Comparison of ENCODE assay signal across 28 cellular contexts in the genomic region with DNA sequence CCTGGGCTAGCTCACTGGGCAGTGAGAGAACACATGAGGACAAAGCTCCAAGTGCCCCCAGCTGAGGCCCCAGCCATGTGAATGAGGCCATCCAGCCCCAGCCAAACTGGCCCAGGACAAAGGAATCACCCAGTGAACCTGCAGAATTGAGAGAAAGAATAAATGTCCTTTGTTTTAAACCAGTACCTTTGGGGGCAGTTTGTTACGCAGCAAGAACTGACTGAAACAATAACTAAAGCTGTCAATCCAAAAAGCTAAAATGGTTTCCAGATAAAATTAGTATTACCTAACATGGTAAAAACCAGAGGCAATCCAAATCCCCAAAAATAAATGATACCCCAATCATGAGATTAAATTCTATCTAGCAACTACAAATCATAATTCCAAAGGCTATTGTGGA.
DNase-seq lines count a peak whose midpoint lies in the region; ATAC-seq, FAIRE-seq and TF ChIP-seq lines count a peak whose summit lies in the region.
"Had no signal": no experiment of that assay in that cellular context is flagged by ENCODE, and none has a peak within 500 bp of the region (broad histone marks: within the 10 kb centered on the region; RNA-seq: fewer than 3 reads in every experiment).

No MANE protein-coding gene starts in this region.

- peak overlapping the region; percentile 25 for H3K27ac Mint-ChIP-seq in activated CD4-positive, alpha-beta T cell treated with anti-CD3 and anti-CD28 coated beads, Interleukin-2, amount 10 ng/mL, durations not matched to agents 7 days and 5 days
- H3K27ac Mint-ChIP-seq: B cell; CD4-positive, alpha-beta T cell had no signal

- no peaks in the 10 kb centered on the region for H3K4me1 Mint-ChIP-seq in activated CD4-positive, alpha-beta T cell treated with anti-CD3 and anti-CD28 coated beads, Interleukin-2, amount 10 ng/mL, durations not matched to agents 7 days and 5 days
- H3K4me1 Mint-ChIP-seq: B cell; CD8-positive, alpha-beta memory T cell had no signal

- no peaks in the 10 kb centered on the region for H3K36me3 Mint-ChIP-seq in activated CD4-positive, alpha-beta T cell treated with anti-CD3 and anti-CD28 coated beads, Interleukin-2, amount 10 ng/mL, durations not matched to agents 7 days and 5 days (ENCODE audit: low read depth)
- H3K36me3 Mint-ChIP-seq: CD8-positive, alpha-beta memory T cell had no signal

- no peak for TF ChIP-seq RAD21 in HepG2 (CRISPR knock-in tag; IDR thresholded peaks at IDR 0.05)

- H3K4me1 ChIP-seq in HepG2 (ENCODE audit: insufficient read depth, low read length), result peaks cover 25% of the 10 kb centered on the region
- H3K4me1 ChIP-seq in right lobe of liver, result peaks cover 0 to 21% (median 8%) of the 10 kb centered on the region in 4 donors
- H3K4me1 ChIP-seq in sigmoid colon, result peaks cover 0 to 8% (median 0%) of the 10 kb centered on the region in 4 donors
- no peaks in the 10 kb centered on the region for H3K4me1 ChIP-seq in upper lobe of right lung
- no peaks in the 10 kb centered on the region for H3K4me1 ChIP-seq in prostate gland (replicated peaks)

- TF ChIP-seq EP300 in HepG2 (IDR thresholded peaks at IDR 0.05; ENCODE audit: low read depth in 2 of 2, low read length in 2 of 2) (no peak), HepG2 (CRISPR knock-in tag; IDR thresholded peaks at IDR 0.05; ENCODE audit: borderline replicate concordance) (no peak), sigmoid colon (IDR thresholded peaks at IDR 0.05) (no peak)

- H3K36me3 ChIP-seq in HepG2 (replicated peaks in 1 of 2; ENCODE audit: control insufficient read depth in 1 of 2, insufficient read depth in 2 of 2, low read length in 2 of 2) (peaks cover 16 to 49% of the 10 kb centered on the region in 2 experiments), right lobe of liver (peaks cover 5 to 38% (median 20%) of the 10 kb centered on the region in 4 donors), sigmoid colon (peaks cover 24 to 70% (median 38%) of the 10 kb centered on the region in 4 donors), upper lobe of right lung (peaks cover 44% of the 10 kb centered on the region), prostate gland (peaks cover 3 to 8% of the 10 kb centered on the region in 2 donors)

- H3K27ac ChIP-seq in HepG2 (ENCODE audit: extremely low read length, insufficient read depth, low read length) (no peak overlapping the region), right lobe of liver (no peak overlapping the region), sigmoid colon (no peak overlapping the region), upper lobe of right lung (no peak overlapping the region), prostate gland (no peak overlapping the region)
- H3K27ac ChIP-seq: 22Rv1; A549; BLaER1 treated with 17β-estradiol and CSF1 and Interleukin-3, amounts not matched to agents 10 nM and 100 nM; C4-2B had no signal

- no peak for ATAC-seq in HepG2
- no peak for ATAC-seq in right lobe of liver
- ATAC-seq in upper lobe of right lung, result no peak
- ATAC-seq in HG02678 (IDR thresholded peaks at IDR 0.05; ENCODE audit: unreplicated experiment), result no peak
- ATAC-seq: A549, GM12878 had no signal

- 100% methylated on average over 1 of the region's 1 CpG for WGBS in HepG2 (ENCODE audit: low lambda C conversion rate)
- WGBS in right lobe of liver (ENCODE audit: insufficient coverage, low coverage, low lambda C conversion rate, missing lambda C conversion rate), result 100% methylated on average over 1 of the region's 1 CpG
- WGBS in sigmoid colon, 2 donors, result 98% methylated on average over 1 of the region's 1 CpG
- WGBS in prostate gland, result 100% methylated on average over 1 of the region's 1 CpG

- no peak for TF ChIP-seq CTCF in HepG2 (CRISPR knock-in tag; IDR thresholded peaks at IDR 0.05)
- no peak for TF ChIP-seq CTCF in right lobe of liver (IDR thresholded peaks at IDR 0.05)
- no peak for TF ChIP-seq CTCF in sigmoid colon (IDR thresholded peaks at IDR 0.05)
- TF ChIP-seq CTCF in upper lobe of right lung (IDR thresholded peaks at IDR 0.05), result no peak
- no peak for TF ChIP-seq CTCF in prostate gland (IDR thresholded peaks at IDR 0.05)

- H3K27me3 Mint-ChIP-seq in activated CD4-positive, alpha-beta T cell treated with anti-CD3 and anti-CD28 coated beads, Interleukin-2, amount 10 ng/mL, durations not matched to agents 7 days and 5 days, result no peaks in the 10 kb centered on the region
- H3K27me3 Mint-ChIP-seq: CD4-positive, alpha-beta T cell; CD8-positive, alpha-beta memory T cell had no signal

- BruUV-seq in HepG2 (replicated peaks; lab: Mats Ljungman, UMichigan), result TSS peak; percentile 11

- H3K4me3 Mint-ChIP-seq in activated CD4-positive, alpha-beta T cell treated with anti-CD3 and anti-CD28 coated beads, Interleukin-2, amount 10 ng/mL, durations not matched to agents 7 days and 5 days, result no peak overlapping the region
- H3K4me3 Mint-ChIP-seq: B cell; CD4-positive, alpha-beta T cell; CD8-positive, alpha-beta memory T cell had no signal

- H3K9ac ChIP-seq in HepG2 (ENCODE audit: insufficient read depth, low read depth, low read length), result no peak overlapping the region
- H3K9ac ChIP-seq: BLaER1 treated with 17β-estradiol and CSF1 and Interleukin-3, amounts not matched to agents 10 nM and 100 nM had no signal

- H2AFZ ChIP-seq in HepG2 (ENCODE audit: low read length), result no peak overlapping the region

- intact Hi-C loops in HepG2 (cut with micrococcal nuclease; ENCODE audit: unreplicated experiment) (loop anchor here (5.0 kb wide), 1 partner anchor 258 kb away; no protein-coding TSS in a partner anchor), right lobe of liver (cut with DNase I) (no loop called here), sigmoid colon (cut with DNase I) (no loop called here), upper lobe of right lung (cut with DNase I) (no loop called here), prostate gland (cut with DNase I) (no loop called here)

- H3K4me2 ChIP-seq in HepG2 (ENCODE audit: low read depth, low read length), result no peak overlapping the region
- H3K4me2 ChIP-seq: A549; BLaER1 treated with 17β-estradiol and CSF1 and Interleukin-3, amounts not matched to agents 10 nM and 100 nM had no signal

- H3K9me3 ChIP-seq in HepG2 (ENCODE audit: low read length) (no peaks in the 10 kb centered on the region), right lobe of liver (no peaks in the 10 kb centered on the region), sigmoid colon (no peaks in the 10 kb centered on the region), upper lobe of right lung (no peaks in the 10 kb centered on the region), prostate gland (no peaks in the 10 kb centered on the region)
- H3K9me3 ChIP-seq: A549 had no signal

- no peaks in the 10 kb centered on the region for H4K20me1 ChIP-seq in HepG2 (ENCODE audit: insufficient read depth, low read length)

- in situ Hi-C loops in HepG2 (cut with HindIII; ENCODE audit: extremely low pct_ligation_motif_present, low pct_unique_long_range_greater_than_20kb), result no loop called here

- H3K79me2 ChIP-seq in HepG2 (ENCODE audit: insufficient read depth, low read length), result no peaks in the 10 kb centered on the region

- DNase-seq in activated CD4-positive, alpha-beta T cell treated with anti-CD3 and anti-CD28 coated beads, Interleukin-2, amount 10 ng/mL, durations not matched to agents 7 days and 5 days, result no peak
- no peak for DNase-seq in activated CD4-positive, alpha-beta T cell treated with anti-CD3 and anti-CD28 coated beads for 48 hours
- DNase-seq in HepG2 (ENCODE audit: low spot score) (no peak), right lobe of liver (no peak), sigmoid colon (peak; percentile 6), upper lobe of right lung (peak; percentile 6), prostate gland (ENCODE audit: low spot score) (no peak)
- DNase-seq: AML-193; CD4-positive, alpha-beta T cell; CD8-positive, alpha-beta memory T cell; COR-L47; DMS 273 treated with DMSO at 0.1 percent for 48 hours; DMS153; DMS53; DMS79; DND-41; EL; GDM1 had no signal

- TF ChIP-seq POLR2A in HepG2 (IDR thresholded peaks at IDR 0.05; ENCODE audit: insufficient read depth in 1 of 2, low read depth in 2 of 2, low read length in 2 of 2), result no peak
- TF ChIP-seq POLR2A in right lobe of liver (IDR thresholded peaks at IDR 0.05), result no peak
- no peak for TF ChIP-seq POLR2A in sigmoid colon (IDR thresholded peaks at IDR 0.05)
- TF ChIP-seq POLR2A in prostate gland (IDR thresholded peaks at IDR 0.05), result no peak

- H3K27me3 ChIP-seq in HepG2 (ENCODE audit: control insufficient read depth in 1 of 2, insufficient read depth in 2 of 2, low read length in 2 of 2) (no peaks in the 10 kb centered on the region), right lobe of liver (no peaks in the 10 kb centered on the region), sigmoid colon (no peaks in the 10 kb centered on the region), upper lobe of right lung (no peaks in the 10 kb centered on the region), prostate gland (replicated peaks; ENCODE audit: insufficient read depth) (no peaks in the 10 kb centered on the region)
- H3K27me3 ChIP-seq: BLaER1 treated with 17β-estradiol and CSF1 and Interleukin-3, amounts not matched to agents 10 nM and 100 nM had no signal

- POLR2A ChIA-PET in activated CD4-positive, alpha-beta T cell treated with anti-CD3 and anti-CD28 coated beads, Interleukin-2, amount 10 ng/mL, durations not matched to agents 7 days and 5 days (lab: Charles Lee), result no interaction called here
- POLR2A ChIA-PET in HepG2 (lab: Yijun Ruan, JAX), result no interaction called here

- no peak for FAIRE-seq in HepG2 (lab: Jason Lieb, UNC)
- FAIRE-seq: A549, GM12878, GM12892, GM18507, GM19239 had no signal

- H3K4me3 ChIP-seq in HepG2 (replicated peaks in 1 of 3; ENCODE audit: insufficient read depth in 1 of 3, low read depth in 2 of 3, low read length in 3 of 3) (no peak overlapping the region), right lobe of liver (no peak overlapping the region), sigmoid colon (no peak overlapping the region), upper lobe of right lung (no peak overlapping the region), prostate gland (no peak overlapping the region)
- H3K4me3 ChIP-seq: A549; BLaER1 treated with 17β-estradiol and CSF1 and Interleukin-3, amounts not matched to agents 10 nM and 100 nM; GM12878 had no signal

- peaks cover 4% of the 10 kb centered on the region for H3K9me3 Mint-ChIP-seq in activated CD4-positive, alpha-beta T cell treated with anti-CD3 and anti-CD28 coated beads, Interleukin-2, amount 10 ng/mL, durations not matched to agents 7 days and 5 days
- H3K9me3 Mint-ChIP-seq: CD4-positive, alpha-beta T cell had no signal

- CTCF ChIA-PET in activated CD4-positive, alpha-beta T cell treated with anti-CD3 and anti-CD28 coated beads, Interleukin-2, amount 10 ng/mL, durations not matched to agents 7 days and 5 days (lab: Charles Lee), result interaction anchor here (0.7 to 1.3 kb wide), 2 partner anchors 9 to 14 kb away, joined by 3 read pairs; no protein-coding TSS in a partner anchor
- CTCF ChIA-PET in HepG2 (lab: Yijun Ruan, JAX; ENCODE audit: low intra/inter-chr PET ratio, low total read pairs), result no interaction called here

TF ChIP-seq in HepG2, 621 proteins besides CTCF, POLR2A, EP300 and RAD21 (continues in another document):
- no peak for TF ChIP-seq TAF1 (CRISPR knock-in tag; IDR thresholded peaks at IDR 0.05)
- no peak for TF ChIP-seq ZBTB21 (CRISPR knock-in tag; IDR thresholded peaks at IDR 0.05)

Comparison
In these comparisons a context has a peak if more than half of its experiments do, and no peak if none do; other contexts are left out.
1. DNase-seq: peak in sigmoid colon (single experiment) and upper lobe of right lung (single experiment); none in activated CD4-positive, alpha-beta T cell treated with anti-CD3 and anti-CD28 coated beads, Interleukin-2, amount 10 ng/mL, durations not matched to agents 7 days and 5 days (single experiment), activated CD4-positive, alpha-beta T cell treated with anti-CD3 and anti-CD28 coated beads for 48 hours (single experiment), HepG2 (single experiment), right lobe of liver (0 of 3) and prostate gland (single experiment).